In the genomic region with DNA sequence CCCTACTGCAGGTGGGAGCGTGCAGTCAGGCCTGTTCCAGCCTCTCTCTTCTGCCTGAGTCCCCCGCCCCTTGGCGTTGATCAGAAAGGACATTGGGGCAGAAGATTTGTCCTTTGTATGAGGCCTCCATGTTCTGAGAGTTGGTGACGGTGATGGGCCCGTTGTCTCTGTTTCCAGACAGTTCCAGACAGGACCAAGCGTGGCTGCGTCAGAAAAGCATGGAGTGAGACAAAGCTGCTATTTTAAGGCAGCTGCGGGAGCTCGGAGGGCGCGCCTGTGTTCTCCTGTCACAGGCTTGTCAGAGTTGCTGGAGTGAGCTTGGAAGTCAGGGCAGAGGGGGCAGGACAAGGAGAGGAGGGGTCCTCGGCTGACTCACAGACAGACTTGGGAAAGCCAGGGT, we compare ENCODE assay signal across 1 cellular context.
TF ChIP-seq lines count a peak whose summit lies in the region.

No MANE protein-coding gene starts in this region.

TF ChIP-seq in HepG2, 621 proteins besides CTCF, POLR2A, EP300 and RAD21:
- TF ChIP-seq ZNF264 (CRISPR knock-in tag; IDR thresholded peaks at IDR 0.05) (no peak), SP1 (IDR thresholded peaks at IDR 0.05) (no peak), SP1 (CRISPR knock-in tag; IDR thresholded peaks at IDR 0.05) (no peak), ZNF740 (CRISPR knock-in tag; IDR thresholded peaks at IDR 0.05) (no peak), RCOR2 (CRISPR knock-in tag; IDR thresholded peaks at IDR 0.05) (no peak)
- TF ChIP-seq, protein P1, sequence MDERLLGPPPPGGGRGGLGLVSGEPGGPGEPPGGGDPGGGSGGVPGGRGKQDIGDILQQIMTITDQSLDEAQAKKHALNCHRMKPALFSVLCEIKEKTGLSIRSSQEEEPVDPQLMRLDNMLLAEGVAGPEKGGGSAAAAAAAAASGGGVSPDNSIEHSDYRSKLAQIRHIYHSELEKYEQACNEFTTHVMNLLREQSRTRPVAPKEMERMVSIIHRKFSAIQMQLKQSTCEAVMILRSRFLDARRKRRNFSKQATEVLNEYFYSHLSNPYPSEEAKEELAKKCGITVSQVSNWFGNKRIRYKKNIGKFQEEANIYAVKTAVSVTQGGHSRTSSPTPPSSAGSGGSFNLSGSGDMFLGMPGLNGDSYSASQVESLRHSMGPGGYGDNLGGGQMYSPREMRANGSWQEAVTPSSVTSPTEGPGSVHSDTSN (CRISPR knock-in tag; IDR thresholded peaks at IDR 0.05): no peak
